1 cellular context compared by ENCODE assay signal in the genomic region with DNA sequence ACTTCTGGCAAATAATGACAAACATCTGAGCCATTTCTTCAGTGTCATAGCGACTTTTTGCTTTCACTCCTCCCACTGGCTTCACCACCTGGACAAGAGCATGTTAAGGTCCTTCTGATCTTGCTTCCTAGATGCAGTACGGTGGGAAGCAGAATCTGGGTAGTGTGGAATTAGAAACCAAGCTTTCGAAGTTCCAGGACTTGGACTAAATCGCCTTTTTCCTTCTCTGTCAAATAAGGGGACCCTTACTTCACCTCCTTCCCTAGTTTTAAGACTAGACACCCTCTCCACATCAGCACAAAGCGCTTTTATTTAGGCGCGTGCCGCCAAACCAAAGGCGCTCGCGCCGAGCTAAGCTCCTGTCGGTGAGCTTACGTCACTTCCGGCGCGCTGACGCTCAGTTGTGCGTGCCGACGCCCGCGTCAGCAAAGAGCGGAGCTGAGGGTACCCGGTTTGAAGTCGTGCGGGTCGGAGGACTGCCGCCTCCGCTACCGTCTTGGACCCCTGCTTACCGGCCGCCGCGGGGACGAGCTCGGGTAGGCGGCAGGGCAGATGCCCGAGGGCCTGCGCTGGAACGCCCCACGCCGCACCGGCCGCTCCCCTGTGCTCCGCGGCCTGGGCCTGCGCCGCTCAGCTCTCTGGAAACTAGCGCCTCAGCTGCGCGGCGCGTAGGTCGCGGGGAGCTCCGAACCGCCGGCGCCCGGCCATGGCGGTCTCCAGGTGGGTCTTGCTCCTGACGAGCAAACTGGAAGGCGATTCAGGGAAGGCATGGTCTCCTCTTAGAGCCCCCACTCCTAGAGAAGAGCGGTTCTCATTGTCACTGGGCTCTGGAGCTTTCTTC.
A peak's percentile ranks its signal among the peaks of the same experiment; 100 is the strongest.
TF ChIP-seq lines count a peak whose summit lies in the region.

A gene (plus strand): TSS at position 400 of the 841 bp plus-strand sequence. CDS start 307 bp downstream, at position 707.

TF ChIP-seq in HepG2, 621 proteins besides CTCF, POLR2A, EP300 and RAD21 (continued from another document and continues in another):
- TF ChIP-seq, protein P1, sequence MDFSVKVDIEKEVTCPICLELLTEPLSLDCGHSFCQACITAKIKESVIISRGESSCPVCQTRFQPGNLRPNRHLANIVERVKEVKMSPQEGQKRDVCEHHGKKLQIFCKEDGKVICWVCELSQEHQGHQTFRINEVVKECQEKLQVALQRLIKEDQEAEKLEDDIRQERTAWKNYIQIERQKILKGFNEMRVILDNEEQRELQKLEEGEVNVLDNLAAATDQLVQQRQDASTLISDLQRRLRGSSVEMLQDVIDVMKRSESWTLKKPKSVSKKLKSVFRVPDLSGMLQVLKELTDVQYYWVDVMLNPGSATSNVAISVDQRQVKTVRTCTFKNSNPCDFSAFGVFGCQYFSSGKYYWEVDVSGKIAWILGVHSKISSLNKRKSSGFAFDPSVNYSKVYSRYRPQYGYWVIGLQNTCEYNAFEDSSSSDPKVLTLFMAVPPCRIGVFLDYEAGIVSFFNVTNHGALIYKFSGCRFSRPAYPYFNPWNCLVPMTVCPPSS (IDR thresholded peaks at IDR 0.05): no peak
- TF ChIP-seq ZNF850 (CRISPR knock-in tag; conservative IDR thresholded peaks at IDR 0.05): peak; percentile 32; the same call in 1 of the 2 replicates
- peak; percentile 57; the same call in 1 of the 2 replicates for TF ChIP-seq SP4 (CRISPR knock-in tag; IDR thresholded peaks at IDR 0.05)
- TF ChIP-seq, protein P2, sequence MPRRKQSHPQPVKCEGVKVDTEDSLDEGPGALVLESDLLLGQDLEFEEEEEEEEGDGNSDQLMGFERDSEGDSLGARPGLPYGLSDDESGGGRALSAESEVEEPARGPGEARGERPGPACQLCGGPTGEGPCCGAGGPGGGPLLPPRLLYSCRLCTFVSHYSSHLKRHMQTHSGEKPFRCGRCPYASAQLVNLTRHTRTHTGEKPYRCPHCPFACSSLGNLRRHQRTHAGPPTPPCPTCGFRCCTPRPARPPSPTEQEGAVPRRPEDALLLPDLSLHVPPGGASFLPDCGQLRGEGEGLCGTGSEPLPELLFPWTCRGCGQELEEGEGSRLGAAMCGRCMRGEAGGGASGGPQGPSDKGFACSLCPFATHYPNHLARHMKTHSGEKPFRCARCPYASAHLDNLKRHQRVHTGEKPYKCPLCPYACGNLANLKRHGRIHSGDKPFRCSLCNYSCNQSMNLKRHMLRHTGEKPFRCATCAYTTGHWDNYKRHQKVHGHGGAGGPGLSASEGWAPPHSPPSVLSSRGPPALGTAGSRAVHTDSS (CRISPR knock-in tag; conservative IDR thresholded peaks at IDR 0.05): no peak
- TF ChIP-seq ZNF703 (CRISPR knock-in tag; IDR thresholded peaks at IDR 0.05; ENCODE audit: borderline replicate concordance): peak; percentile 70; the same call in 1 of the 2 replicates
- TF ChIP-seq TOE1 (CRISPR knock-in tag; IDR thresholded peaks at IDR 0.05): peak; percentile 77; the same call in 1 of the 2 replicates
- no peak; the same call in 1 of the 2 replicates for TF ChIP-seq STAG1 (CRISPR knock-in tag; IDR thresholded peaks at IDR 0.05)
- peak; percentile 34; the same call in 1 of the 2 replicates for TF ChIP-seq BHLHE40 (IDR thresholded peaks at IDR 0.05; ENCODE audit: low read length)
- TF ChIP-seq MYC (CRISPR knock-in tag; IDR thresholded peaks at IDR 0.05; ENCODE audit: borderline replicate concordance): peak; percentile 92; the same call in 1 of the 2 replicates
- TF ChIP-seq TBP (CRISPR knock-in tag; IDR thresholded peaks at IDR 0.05): no peak
- peak; percentile 71 for TF ChIP-seq KDM5A (IDR thresholded peaks at IDR 0.05; ENCODE audit: borderline replicate concordance, low read length)
- 0 out of 2 replicates have a peak, but pooled peaks have one; percentile 34 for TF ChIP-seq CHCHD3 (CRISPR knock-in tag; IDR thresholded peaks at IDR 0.05)
- no peak for TF ChIP-seq ADNP (CRISPR knock-in tag; IDR thresholded peaks at IDR 0.05)
- TF ChIP-seq, protein P3, sequence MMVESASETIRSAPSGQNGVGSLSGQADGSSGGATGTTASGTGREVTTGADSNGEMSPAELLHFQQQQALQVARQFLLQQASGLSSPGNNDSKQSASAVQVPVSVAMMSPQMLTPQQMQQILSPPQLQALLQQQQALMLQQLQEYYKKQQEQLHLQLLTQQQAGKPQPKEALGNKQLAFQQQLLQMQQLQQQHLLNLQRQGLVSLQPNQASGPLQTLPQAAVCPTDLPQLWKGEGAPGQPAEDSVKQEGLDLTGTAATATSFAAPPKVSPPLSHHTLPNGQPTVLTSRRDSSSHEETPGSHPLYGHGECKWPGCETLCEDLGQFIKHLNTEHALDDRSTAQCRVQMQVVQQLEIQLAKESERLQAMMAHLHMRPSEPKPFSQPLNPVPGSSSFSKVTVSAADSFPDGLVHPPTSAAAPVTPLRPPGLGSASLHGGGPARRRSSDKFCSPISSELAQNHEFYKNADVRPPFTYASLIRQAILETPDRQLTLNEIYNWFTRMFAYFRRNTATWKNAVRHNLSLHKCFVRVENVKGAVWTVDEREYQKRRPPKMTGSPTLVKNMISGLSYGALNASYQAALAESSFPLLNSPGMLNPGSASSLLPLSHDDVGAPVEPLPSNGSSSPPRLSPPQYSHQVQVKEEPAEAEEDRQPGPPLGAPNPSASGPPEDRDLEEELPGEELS (CRISPR knock-in tag; IDR thresholded peaks at IDR 0.05): peak; percentile 39; the same call in 1 of the 2 replicates
- TF ChIP-seq ZNF878 (CRISPR knock-in tag; IDR thresholded peaks at IDR 0.05): peak; percentile 29; the same call in 1 of the 2 replicates
- TF ChIP-seq, protein P4, sequence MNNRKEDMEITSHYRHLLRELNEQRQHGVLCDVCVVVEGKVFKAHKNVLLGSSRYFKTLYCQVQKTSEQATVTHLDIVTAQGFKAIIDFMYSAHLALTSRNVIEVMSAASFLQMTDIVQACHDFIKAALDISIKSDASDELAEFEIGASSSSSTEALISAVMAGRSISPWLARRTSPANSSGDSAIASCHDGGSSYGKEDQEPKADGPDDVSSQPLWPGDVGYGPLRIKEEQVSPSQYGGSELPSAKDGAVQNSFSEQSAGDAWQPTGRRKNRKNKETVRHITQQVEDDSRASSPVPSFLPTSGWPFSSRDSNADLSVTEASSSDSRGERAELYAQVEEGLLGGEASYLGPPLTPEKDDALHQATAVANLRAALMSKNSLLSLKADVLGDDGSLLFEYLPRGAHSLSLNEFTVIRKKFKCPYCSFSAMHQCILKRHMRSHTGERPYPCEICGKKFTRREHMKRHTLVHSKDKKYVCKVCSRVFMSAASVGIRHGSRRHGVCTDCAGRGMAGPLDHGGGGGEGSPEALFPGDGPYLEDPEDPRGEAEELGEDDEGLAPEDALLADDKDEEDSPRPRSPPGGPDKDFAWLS (CRISPR knock-in tag; IDR thresholded peaks at IDR 0.05; ENCODE audit: borderline replicate concordance): peak; percentile 88; the same call in 1 of the 2 replicates
- TF ChIP-seq ARHGAP35 (CRISPR knock-in tag; IDR thresholded peaks at IDR 0.05; ENCODE audit: borderline replicate concordance): peak; percentile 82
- peak; percentile 19; the same call in 1 of the 2 replicates for TF ChIP-seq ZFP90 (CRISPR knock-in tag; IDR thresholded peaks at IDR 0.05; ENCODE audit: borderline replicate concordance)
- TF ChIP-seq CREM (IDR thresholded peaks at IDR 0.05): peak; percentile 97
- peak; percentile 69; the same call in 1 of the 2 replicates for TF ChIP-seq CREM (CRISPR knock-in tag; IDR thresholded peaks at IDR 0.05)
- TF ChIP-seq, protein P5, sequence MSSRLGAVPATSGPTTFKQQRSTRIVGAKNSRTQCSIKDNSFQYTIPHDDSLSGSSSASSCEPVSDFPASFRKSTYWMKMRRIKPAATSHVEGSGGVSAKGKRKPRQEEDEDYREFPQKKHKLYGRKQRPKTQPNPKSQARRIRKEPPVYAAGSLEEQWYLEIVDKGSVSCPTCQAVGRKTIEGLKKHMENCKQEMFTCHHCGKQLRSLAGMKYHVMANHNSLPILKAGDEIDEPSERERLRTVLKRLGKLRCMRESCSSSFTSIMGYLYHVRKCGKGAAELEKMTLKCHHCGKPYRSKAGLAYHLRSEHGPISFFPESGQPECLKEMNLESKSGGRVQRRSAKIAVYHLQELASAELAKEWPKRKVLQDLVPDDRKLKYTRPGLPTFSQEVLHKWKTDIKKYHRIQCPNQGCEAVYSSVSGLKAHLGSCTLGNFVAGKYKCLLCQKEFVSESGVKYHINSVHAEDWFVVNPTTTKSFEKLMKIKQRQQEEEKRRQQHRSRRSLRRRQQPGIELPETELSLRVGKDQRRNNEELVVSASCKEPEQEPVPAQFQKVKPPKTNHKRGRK (CRISPR knock-in tag; IDR thresholded peaks at IDR 0.05): 0 out of 2 replicates have a peak, but pooled peaks have one; percentile 61
- peak; percentile 81; the same call in 1 of the 2 replicates for TF ChIP-seq ZNF337 (CRISPR knock-in tag; IDR thresholded peaks at IDR 0.05; ENCODE audit: borderline replicate concordance, low read depth)
- TF ChIP-seq ASH2L (IDR thresholded peaks at IDR 0.05; ENCODE audit: insufficient read length, low read depth, low read length): peak; percentile 98
- TF ChIP-seq, protein P6, sequence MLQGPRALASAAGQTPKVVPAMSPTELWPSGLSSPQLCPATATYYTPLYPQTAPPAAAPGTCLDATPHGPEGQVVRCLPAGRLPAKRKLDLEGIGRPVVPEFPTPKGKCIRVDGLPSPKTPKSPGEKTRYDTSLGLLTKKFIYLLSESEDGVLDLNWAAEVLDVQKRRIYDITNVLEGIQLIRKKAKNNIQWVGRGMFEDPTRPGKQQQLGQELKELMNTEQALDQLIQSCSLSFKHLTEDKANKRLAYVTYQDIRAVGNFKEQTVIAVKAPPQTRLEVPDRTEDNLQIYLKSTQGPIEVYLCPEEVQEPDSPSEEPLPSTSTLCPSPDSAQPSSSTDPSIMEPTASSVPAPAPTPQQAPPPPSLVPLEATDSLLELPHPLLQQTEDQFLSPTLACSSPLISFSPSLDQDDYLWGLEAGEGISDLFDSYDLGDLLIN (CRISPR knock-in tag; IDR thresholded peaks at IDR 0.05; ENCODE audit: borderline replicate concordance): peak; percentile 82; the same call in 1 of the 2 replicates
- peak; percentile 67; the same call in 1 of the 2 replicates for TF ChIP-seq ZNF441 (CRISPR knock-in tag; IDR thresholded peaks at IDR 0.05; ENCODE audit: borderline replicate concordance)
- TF ChIP-seq ZZZ3 (CRISPR knock-in tag; IDR thresholded peaks at IDR 0.05; ENCODE audit: borderline replicate concordance): peak; percentile 67; the same call in 1 of the 2 replicates
- no peak; the same call in 1 of the 2 replicates for TF ChIP-seq ZNF567 (CRISPR knock-in tag; IDR thresholded peaks at IDR 0.05; ENCODE audit: borderline replicate concordance)
- TF ChIP-seq, protein P7, sequence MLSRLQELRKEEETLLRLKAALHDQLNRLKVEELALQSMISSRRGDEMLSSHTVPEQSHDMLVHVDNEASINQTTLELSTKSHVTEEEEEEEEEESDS (CRISPR knock-in tag; IDR thresholded peaks at IDR 0.05; ENCODE audit: borderline replicate concordance): peak; percentile 65; the same call in 1 of the 2 replicates
- peak; percentile 77; the same call in 1 of the 2 replicates for TF ChIP-seq ZSCAN21 (CRISPR knock-in tag; IDR thresholded peaks at IDR 0.05; ENCODE audit: borderline replicate concordance)
- peak; percentile 96 for TF ChIP-seq HOXA3 (CRISPR knock-in tag; IDR thresholded peaks at IDR 0.05)
- TF ChIP-seq ATF7-NPFF (CRISPR knock-in tag; IDR thresholded peaks at IDR 0.05; ENCODE audit: low read depth): peak; percentile 86
- TF ChIP-seq ZNF678 (CRISPR knock-in tag; IDR thresholded peaks at IDR 0.05): peak; percentile 25
- TF ChIP-seq GABPB1 (CRISPR knock-in tag; IDR thresholded peaks at IDR 0.05): peak; percentile 99
- 0 out of 2 replicates have a peak, but pooled peaks have one; percentile 47 for TF ChIP-seq SP2 (CRISPR knock-in tag; IDR thresholded peaks at IDR 0.05)
- TF ChIP-seq KMT2B (CRISPR knock-in tag; IDR thresholded peaks at IDR 0.05): peak; percentile 96
- peak; percentile 65 for TF ChIP-seq FOSL2 (CRISPR knock-in tag; IDR thresholded peaks at IDR 0.05)
- TF ChIP-seq, protein P8, sequence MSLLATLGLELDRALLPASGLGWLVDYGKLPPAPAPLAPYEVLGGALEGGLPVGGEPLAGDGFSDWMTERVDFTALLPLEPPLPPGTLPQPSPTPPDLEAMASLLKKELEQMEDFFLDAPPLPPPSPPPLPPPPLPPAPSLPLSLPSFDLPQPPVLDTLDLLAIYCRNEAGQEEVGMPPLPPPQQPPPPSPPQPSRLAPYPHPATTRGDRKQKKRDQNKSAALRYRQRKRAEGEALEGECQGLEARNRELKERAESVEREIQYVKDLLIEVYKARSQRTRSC (CRISPR knock-in tag; IDR thresholded peaks at IDR 0.05; ENCODE audit: low read depth): peak; percentile 75; the same call in 1 of the 2 replicates
- TF ChIP-seq ZNF773 (CRISPR knock-in tag; IDR thresholded peaks at IDR 0.05; ENCODE audit: borderline replicate concordance): no peak
- no peak for TF ChIP-seq CEBPB (IDR thresholded peaks at IDR 0.05; ENCODE audit: borderline replicate concordance, low read depth, low read length)
- TF ChIP-seq ZNF460 (CRISPR knock-in tag; IDR thresholded peaks at IDR 0.05; ENCODE audit: borderline replicate concordance): no peak
- TF ChIP-seq KDM4B (CRISPR knock-in tag; IDR thresholded peaks at IDR 0.05): no peak
- TF ChIP-seq FOXO1 (CRISPR knock-in tag; IDR thresholded peaks at IDR 0.05): no peak; the same call in 1 of the 2 replicates
- TF ChIP-seq, protein P9, sequence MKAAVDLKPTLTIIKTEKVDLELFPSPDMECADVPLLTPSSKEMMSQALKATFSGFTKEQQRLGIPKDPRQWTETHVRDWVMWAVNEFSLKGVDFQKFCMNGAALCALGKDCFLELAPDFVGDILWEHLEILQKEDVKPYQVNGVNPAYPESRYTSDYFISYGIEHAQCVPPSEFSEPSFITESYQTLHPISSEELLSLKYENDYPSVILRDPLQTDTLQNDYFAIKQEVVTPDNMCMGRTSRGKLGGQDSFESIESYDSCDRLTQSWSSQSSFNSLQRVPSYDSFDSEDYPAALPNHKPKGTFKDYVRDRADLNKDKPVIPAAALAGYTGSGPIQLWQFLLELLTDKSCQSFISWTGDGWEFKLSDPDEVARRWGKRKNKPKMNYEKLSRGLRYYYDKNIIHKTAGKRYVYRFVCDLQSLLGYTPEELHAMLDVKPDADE (CRISPR knock-in tag; IDR thresholded peaks at IDR 0.05): no peak
- peak; percentile 94 for TF ChIP-seq ZNF709 (CRISPR knock-in tag; IDR thresholded peaks at IDR 0.05)
- TF ChIP-seq ZNF761 (CRISPR knock-in tag; conservative IDR thresholded peaks at IDR 0.05): peak; percentile 85; the same call in 1 of the 2 replicates
- TF ChIP-seq ZSCAN30 (CRISPR knock-in tag; IDR thresholded peaks at IDR 0.05): no peak
- peak; percentile 61; the same call in 1 of the 2 replicates for TF ChIP-seq ZC3H13 (CRISPR knock-in tag; IDR thresholded peaks at IDR 0.05)
- no peak for TF ChIP-seq LCORL (IDR thresholded peaks at IDR 0.05)
- peak; percentile 13; the same call in 1 of the 2 replicates for TF ChIP-seq LCORL (CRISPR knock-in tag; IDR thresholded peaks at IDR 0.05)
- no peak; the same call in 1 of the 2 replicates for TF ChIP-seq NR1H2 (CRISPR knock-in tag; IDR thresholded peaks at IDR 0.05; ENCODE audit: borderline replicate concordance, low read depth)
- TF ChIP-seq ELF4 (CRISPR knock-in tag; IDR thresholded peaks at IDR 0.05; ENCODE audit: borderline replicate concordance): peak; percentile 78; the same call in 1 of the 2 replicates
- TF ChIP-seq, protein P10, sequence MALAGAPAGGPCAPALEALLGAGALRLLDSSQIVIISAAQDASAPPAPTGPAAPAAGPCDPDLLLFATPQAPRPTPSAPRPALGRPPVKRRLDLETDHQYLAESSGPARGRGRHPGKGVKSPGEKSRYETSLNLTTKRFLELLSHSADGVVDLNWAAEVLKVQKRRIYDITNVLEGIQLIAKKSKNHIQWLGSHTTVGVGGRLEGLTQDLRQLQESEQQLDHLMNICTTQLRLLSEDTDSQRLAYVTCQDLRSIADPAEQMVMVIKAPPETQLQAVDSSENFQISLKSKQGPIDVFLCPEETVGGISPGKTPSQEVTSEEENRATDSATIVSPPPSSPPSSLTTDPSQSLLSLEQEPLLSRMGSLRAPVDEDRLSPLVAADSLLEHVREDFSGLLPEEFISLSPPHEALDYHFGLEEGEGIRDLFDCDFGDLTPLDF (CRISPR knock-in tag; IDR thresholded peaks at IDR 0.05): peak; percentile 85
